ENCODE assay signal across 21 cellular contexts in genomic region chr4:140315032-140315826, GRCh38.
"Had no signal": no experiment of that assay in that cellular context is flagged by ENCODE, and none has a peak within 500 bp of the region (broad histone marks: within the 10 kb centered on the region; RNA-seq: fewer than 3 reads in every experiment).

No MANE protein-coding gene starts in this region.

- H3K27ac ChIP-seq: gastrocnemius medialis, parathyroid adenoma, prostate gland, right atrium auricular region, skin epidermis, testis, tibial nerve, upper lobe of right lung, vagina had no signal

- H3K36me3 ChIP-seq: gastrocnemius medialis, prostate gland, right atrium auricular region, sigmoid colon, tibial nerve, upper lobe of right lung, vagina had no signal

- H3K27me3 ChIP-seq: gastrocnemius medialis, right atrium auricular region, sigmoid colon, testis, tibial nerve, upper lobe of right lung, vagina had no signal

- H3K4me3 Mint-ChIP-seq: central memory CD8-positive, alpha-beta T cell; naive thymus-derived CD8-positive, alpha-beta T cell; neural crest cell; stimulated activated naive B cell treated with anti-CD40 and anti-IgM and Interleukin-4, amounts not matched to agents 10 μg/mL and 1 μg/mL and 100 μg/mL, for 72 hours; stimulated activated naive CD8-positive, alpha-beta T cell treated with anti-CD3 and anti-CD28 coated beads, Interleukin-15, amount 100 ng/mL, for 72 hours had no signal

- H3K4me3 ChIP-seq: gastrocnemius medialis, mucosa of descending colon, prostate gland, right atrium auricular region, sigmoid colon, skin epidermis, testis, tibial nerve, upper lobe of right lung, vagina had no signal

- DNase-seq: gastrocnemius medialis; mammary epithelial cell; mucosa of descending colon; naive thymus-derived CD8-positive, alpha-beta T cell; nucleus accumbens; sigmoid colon; stimulated activated CD4-positive, alpha-beta T cell treated with anti-CD3 and anti-CD28 coated beads, Interleukin-2, amount 100 ng/mL, for 24 hours; stimulated activated CD4-positive, alpha-beta T cell treated with anti-CD3 and anti-CD28 coated beads, Interleukin-4, amount 100 ng/mL, for 4 hours; stimulated activated naive B cell treated with anti-CD40 and anti-IgM and Interleukin-4, amounts not matched to agents 10 μg/mL and 1 μg/mL and 100 μg/mL, for 72 hours; stimulated activated naive CD8-positive, alpha-beta T cell treated with anti-CD3 and anti-CD28 coated beads, Interleukin-15, amount 100 ng/mL, for 72 hours; testis; upper lobe of right lung had no signal

- ATAC-seq: gastrocnemius medialis; left lobe of liver; mucosa of descending colon; naive thymus-derived CD8-positive, alpha-beta T cell; stimulated activated naive B cell treated with anti-CD40 and anti-IgM and Interleukin-4, amounts not matched to agents 10 μg/mL and 1 μg/mL and 100 μg/mL, for 72 hours; stimulated activated naive CD8-positive, alpha-beta T cell treated with anti-CD3 and anti-CD28 coated beads, Interleukin-15, amount 100 ng/mL, for 72 hours; upper lobe of right lung had no signal

- H2AFZ ChIP-seq: parathyroid adenoma had no signal

- H3K9ac ChIP-seq: parathyroid adenoma had no signal

- H3K4me1 ChIP-seq: parathyroid adenoma, prostate gland, testis, tibial nerve, upper lobe of right lung, vagina had no signal

- H3K9me3 ChIP-seq: gastrocnemius medialis, mucosa of descending colon, prostate gland, right atrium auricular region, sigmoid colon, testis, tibial nerve, upper lobe of right lung, vagina had no signal

- H3K27ac Mint-ChIP-seq: naive thymus-derived CD8-positive, alpha-beta T cell; stimulated activated naive B cell treated with anti-CD40 and anti-IgM and Interleukin-4, amounts not matched to agents 10 μg/mL and 1 μg/mL and 100 μg/mL, for 72 hours; stimulated activated naive CD8-positive, alpha-beta T cell treated with anti-CD3 and anti-CD28 coated beads, Interleukin-15, amount 100 ng/mL, for 72 hours had no signal

- H3K4me1 Mint-ChIP-seq: central memory CD8-positive, alpha-beta T cell; naive thymus-derived CD8-positive, alpha-beta T cell; stimulated activated naive CD8-positive, alpha-beta T cell treated with anti-CD3 and anti-CD28 coated beads, Interleukin-15, amount 100 ng/mL, for 72 hours had no signal

- H3K9me3 Mint-ChIP-seq: central memory CD8-positive, alpha-beta T cell; neural crest cell; stimulated activated naive B cell treated with anti-CD40 and anti-IgM and Interleukin-4, amounts not matched to agents 10 μg/mL and 1 μg/mL and 100 μg/mL, for 72 hours; stimulated activated naive CD8-positive, alpha-beta T cell treated with anti-CD3 and anti-CD28 coated beads, Interleukin-15, amount 100 ng/mL, for 72 hours had no signal

- H3K79me2 ChIP-seq: parathyroid adenoma had no signal

- H3K36me3 Mint-ChIP-seq: stimulated activated naive B cell treated with anti-CD40 and anti-IgM and Interleukin-4, amounts not matched to agents 10 μg/mL and 1 μg/mL and 100 μg/mL, for 72 hours had no signal
